In genomic region chr12:89494411-89495231, GRCh38 we compare ENCODE assay signal across 9 cellular contexts. TPM values are rescaled to one million over a fixed set of nuclear protein-coding genes. Genes with fewer than 3 reads are reported as not detected.
DNase-seq lines count a peak whose midpoint lies in the region; ATAC-seq and TF ChIP-seq lines count a peak whose summit lies in the region.
"Had no signal": no experiment of that assay in that cellular context is flagged by ENCODE, and none has a peak within 500 bp of the region (broad histone marks: within the 10 kb centered on the region; RNA-seq: fewer than 3 reads in every experiment).

No MANE protein-coding gene starts in this region.

- H3K27ac ChIP-seq in sigmoid colon: no peak overlapping the region
- H3K27ac ChIP-seq: HL-60 had no signal

- TF ChIP-seq CTCF in sigmoid colon (IDR thresholded peaks at IDR 0.05) (no peak), endothelial cell (IDR thresholded peaks at IDR 0.05; ENCODE audit: unreplicated experiment) (no peak)

- peak overlapping the region; percentile 41 for H3K4me3 Mint-ChIP-seq in activated naive CD4-positive, alpha-beta T cell treated with anti-CD3 and anti-CD28 coated beads, Interleukin-2, amount 50 U/mL, for 24 hours
- H3K4me3 Mint-ChIP-seq in endothelial cell (ENCODE audit: unreplicated experiment): no peak overlapping the region

- peaks cover 21% of the 10 kb centered on the region for H3K4me1 Mint-ChIP-seq in activated naive CD4-positive, alpha-beta T cell treated with anti-CD3 and anti-CD28 coated beads, Interleukin-2, amount 50 U/mL, for 24 hours
- peaks cover 15% of the 10 kb centered on the region for H3K4me1 Mint-ChIP-seq in endothelial cell (ENCODE audit: unreplicated experiment)

- no peaks in the 10 kb centered on the region for H3K27me3 Mint-ChIP-seq in activated naive CD4-positive, alpha-beta T cell treated with anti-CD3 and anti-CD28 coated beads, Interleukin-2, amount 50 U/mL, for 24 hours
- H3K27me3 Mint-ChIP-seq in endothelial cell (ENCODE audit: unreplicated experiment): no peaks in the 10 kb centered on the region

- H3K9me3 Mint-ChIP-seq in activated naive CD4-positive, alpha-beta T cell treated with anti-CD3 and anti-CD28 coated beads, Interleukin-2, amount 50 U/mL, for 24 hours: no peaks in the 10 kb centered on the region
- no peaks in the 10 kb centered on the region for H3K9me3 Mint-ChIP-seq in endothelial cell (ENCODE audit: unreplicated experiment)

- intact Hi-C loops in sigmoid colon (cut with DNase I): no loop called here

- no peak for TF ChIP-seq EP300 in sigmoid colon (IDR thresholded peaks at IDR 0.05)

- ATAC-seq in GM18909 (IDR thresholded peaks at IDR 0.05; ENCODE audit: poor library complexity, unreplicated experiment): peak; percentile 49
- ATAC-seq in HG03039 (IDR thresholded peaks at IDR 0.05; ENCODE audit: unreplicated experiment): peak; percentile 60

- no peaks in the 10 kb centered on the region for H3K27me3 ChIP-seq in sigmoid colon

- no peak for TF ChIP-seq POLR2A in sigmoid colon (IDR thresholded peaks at IDR 0.05)

- H3K9me3 ChIP-seq in sigmoid colon: no peaks in the 10 kb centered on the region

- no peaks in the 10 kb centered on the region for H3K4me1 ChIP-seq in sigmoid colon

- peaks cover 18% of the 10 kb centered on the region for H3K36me3 Mint-ChIP-seq in activated naive CD4-positive, alpha-beta T cell treated with anti-CD3 and anti-CD28 coated beads, Interleukin-2, amount 50 U/mL, for 24 hours
- peaks cover 11% of the 10 kb centered on the region for H3K36me3 Mint-ChIP-seq in endothelial cell (ENCODE audit: low read depth, unreplicated experiment)

- peak; percentile 16 to 39 for DNase-seq in stimulated activated CD4-positive, alpha-beta T cell treated with anti-CD3 and anti-CD28 coated beads, Interleukin-4, amount 100 ng/mL, for 4 hours
- DNase-seq in NCI-H2081 treated with DMSO at 0.1 percent for 48 hours (lab: John Stamatoyannopoulos, UW): no peak
- no peak for DNase-seq in sigmoid colon
- no peak for DNase-seq in endothelial cell (ENCODE audit: low spot score)
- no peak for DNase-seq in retina

- H3K36me3 ChIP-seq in sigmoid colon: peaks cover 0 to 16% (median 3%) of the 10 kb centered on the region in 4 donors

- WGBS in sigmoid colon, 2 donors: 79 to 82% methylated on average over 9 of the region's 9 CpGs

- peak overlapping the region; percentile 93 for H3K27ac Mint-ChIP-seq in activated naive CD4-positive, alpha-beta T cell treated with anti-CD3 and anti-CD28 coated beads, Interleukin-2, amount 50 U/mL, for 24 hours
- H3K27ac Mint-ChIP-seq in endothelial cell (ENCODE audit: unreplicated experiment): no peak overlapping the region

- no peak overlapping the region for H3K4me3 ChIP-seq in sigmoid colon

RNA-seq across cellular contexts. Expression of gene GALNT4, which starts 30.0 kb away (rescaled TPM):
- total RNA-seq in sigmoid colon: 1 to 10 TPM; 3.4 to 4.8 (median 4.3) TPM
- 10 to 100 TPM in 1 of 3 donors, 1 to 10 TPM in 2; 3.6 to 14.6 (median 4.9) TPM for polyA plus RNA-seq in sigmoid colon
- 5.7 TPM for total RNA-seq in endothelial cell (ENCODE audit: unreplicated experiment)

RNA-seq across cellular contexts. Expression of gene POC1B, which starts 31.2 kb away (rescaled TPM):
- total RNA-seq in sigmoid colon (10 to 100 TPM; 14.1 to 29.1 (median 26.0) TPM), endothelial cell (ENCODE audit: unreplicated experiment) (22.7 TPM)
- 10 to 100 TPM; 12.5 to 31.7 (median 28.8) TPM for polyA plus RNA-seq in sigmoid colon

Comparison
In these comparisons a context has a peak if more than half of its experiments do, and no peak if none do; other contexts are left out.
1. DNase-seq: peak in stimulated activated CD4-positive, alpha-beta T cell treated with anti-CD3 and anti-CD28 coated beads, Interleukin-4, amount 100 ng/mL, for 4 hours (2 of 2); none in NCI-H2081 treated with DMSO at 0.1 percent for 48 hours (single experiment), sigmoid colon (single experiment), endothelial cell (single experiment) and retina (single experiment).